8 cellular contexts compared by ENCODE assay signal in the genomic region with DNA sequence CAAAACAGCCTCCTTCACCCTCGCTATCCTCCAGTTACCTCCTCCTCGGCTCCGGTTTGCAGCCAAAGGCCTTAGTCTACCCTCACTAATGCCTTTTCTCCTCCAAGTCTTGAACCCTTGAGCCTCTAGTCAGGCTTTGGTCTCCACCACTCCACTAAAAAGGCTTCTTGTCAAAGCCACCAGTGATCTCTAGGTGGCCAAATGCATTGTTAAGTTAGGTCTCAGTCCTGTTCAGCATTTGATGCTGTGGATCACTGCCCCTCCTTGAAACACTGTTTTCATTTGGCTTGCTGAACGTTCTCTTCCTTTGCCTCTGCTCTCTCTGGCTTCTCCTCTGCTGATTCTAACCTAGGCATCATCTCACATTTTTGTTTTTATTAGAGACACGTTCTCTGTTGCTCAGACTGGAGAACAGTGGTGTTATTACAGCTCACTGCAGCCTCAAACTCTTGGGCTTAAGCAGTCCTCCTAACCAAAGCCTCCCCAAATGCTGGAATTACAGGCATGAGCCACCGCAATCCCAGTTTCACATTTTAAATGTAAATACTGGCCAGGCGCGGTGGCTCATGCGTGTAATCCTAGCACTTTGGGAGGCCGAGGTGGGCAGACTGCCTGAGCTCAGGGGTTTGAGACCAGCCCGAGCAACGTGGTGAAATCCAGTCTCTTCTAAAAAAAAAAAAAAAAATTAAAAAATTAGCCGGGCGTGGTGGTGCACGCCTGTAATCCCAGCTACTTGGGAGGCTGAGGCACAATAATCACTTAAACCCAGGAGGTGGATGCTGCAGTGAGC. TPM values are rescaled to one million over a fixed set of nuclear protein-coding genes. Genes with fewer than 3 reads are reported as not detected.
DNase-seq lines count a peak whose midpoint lies in the region; ATAC-seq and TF ChIP-seq lines count a peak whose summit lies in the region.

No MANE protein-coding gene starts in this region.

- peak overlapping the region; percentile 57 to 96 (median 88) for H3K4me3 Mint-ChIP-seq in naive B cell

- no peak overlapping the region for H3K27ac ChIP-seq in brain microvascular endothelial cell

- H3K9me3 Mint-ChIP-seq in naive B cell = no peaks in the 10 kb centered on the region

- DNase-seq in BE2C (no peak), brain microvascular endothelial cell (no peak), naive B cell (no peak), left lobe of liver (ENCODE audit: low spot score) (no peak), DMS79 treated with DMSO at 0.1 percent for 48 hours (lab: John Stamatoyannopoulos, UW) (no peak), MV-4-11 (lab: John Stamatoyannopoulos, UW) (no peak)

- in situ Hi-C loops in brain microvascular endothelial cell (cut with HindIII; ENCODE audit: low pct_ligation_motif_present, low sequenced_read_pairs) = no loop called here

- TF ChIP-seq CTCF in BE2C (IDR thresholded peaks at IDR 0.05; ENCODE audit: low read depth, low read length) = no peak
- TF ChIP-seq CTCF in brain microvascular endothelial cell (IDR thresholded peaks at IDR 0.05; ENCODE audit: low read depth, low read length, missing control alignments) = no peak

- H3K27me3 ChIP-seq in BE2C (no peaks in the 10 kb centered on the region), brain microvascular endothelial cell (replicated peaks) (no peaks in the 10 kb centered on the region)

- no peaks in the 10 kb centered on the region for H3K27me3 Mint-ChIP-seq in naive B cell

- no peaks in the 10 kb centered on the region for H3K4me1 ChIP-seq in BE2C

- peaks cover 12 to 41% (median 34%) of the 10 kb centered on the region in 3 donors for H3K4me1 Mint-ChIP-seq in naive B cell

- no peaks in the 10 kb centered on the region for H3K9me3 ChIP-seq in BE2C

- peaks cover 6% of the 10 kb centered on the region; the same call in 1 of the 2 replicates for H3K36me3 ChIP-seq in BE2C
- H3K36me3 ChIP-seq in brain microvascular endothelial cell (replicated peaks) = no peaks in the 10 kb centered on the region

- peak; percentile 10 for ATAC-seq in HG03064 (IDR thresholded peaks at IDR 0.05; ENCODE audit: low read depth, unreplicated experiment)
- no peak for ATAC-seq in naive B cell (ENCODE audit: low read depth in 2 of 2)
- no peak for ATAC-seq in HG03108 (IDR thresholded peaks at IDR 0.05; ENCODE audit: unreplicated experiment)
- no peak for ATAC-seq in left lobe of liver

- H3K4me3 ChIP-seq in BE2C (ENCODE audit: low read depth, low read length) (peak overlapping the region; percentile 51), brain microvascular endothelial cell (ENCODE audit: low read depth, low read length) (peak overlapping the region; percentile 57)

- peak overlapping the region; percentile 52 to 99 (median 93) for H3K27ac Mint-ChIP-seq in naive B cell

- H3K36me3 Mint-ChIP-seq in naive B cell = no peaks in the 10 kb centered on the region

RNA-seq across cellular contexts. Expression of gene SGF29, which starts 1.1 kb away (rescaled TPM):
- 85.4 TPM for polyA plus RNA-seq in BE2C (2012; ENCODE audit: insufficient read depth, insufficient read length, low read depth)
- 10 to 100 TPM; 35.1 to 66.2 (median 50.2) TPM for polyA plus RNA-seq in naive B cell (ENCODE audit: low read depth in 6 of 6)
- total RNA-seq in left lobe of liver = 19.3 TPM

RNA-seq across cellular contexts. Expression of gene NUPR1, which starts 16.1 kb away (rescaled TPM):
- polyA plus RNA-seq in BE2C (2012; ENCODE audit: insufficient read depth, insufficient read length, low read depth) = 72.0 TPM
- polyA plus RNA-seq in naive B cell (ENCODE audit: low read depth in 6 of 6) = not detected
- total RNA-seq in left lobe of liver = 92.6 TPM

RNA-seq across cellular contexts. Expression of gene SULT1A2, which starts 42.0 kb away (rescaled TPM):
- polyA plus RNA-seq in BE2C (2012; ENCODE audit: insufficient read depth, insufficient read length, low read depth) = 1.0 TPM
- under 1 TPM in 1 of 6 donors, not detected in 5; 0.20 TPM for polyA plus RNA-seq in naive B cell (ENCODE audit: low read depth in 6 of 6)
- total RNA-seq in left lobe of liver = 50.3 TPM

RNA-seq across cellular contexts. Expression of gene IL27, which starts 48.2 kb away (rescaled TPM):
- polyA plus RNA-seq in BE2C (2012; ENCODE audit: insufficient read depth, insufficient read length, low read depth) = not detected
- polyA plus RNA-seq in naive B cell (ENCODE audit: low read depth in 6 of 6) = not detected
- total RNA-seq in left lobe of liver = 12.9 TPM

RNA-seq across cellular contexts. Expression of gene SULT1A1, which starts 55.0 kb away (rescaled TPM):
- 1.2 TPM for polyA plus RNA-seq in BE2C (2012; ENCODE audit: insufficient read depth, insufficient read length, low read depth)
- 1 to 10 TPM in 3 of 6 donors, under 1 TPM in 2, not detected in 1; 0.90 to 3.6 (median 1.2) TPM for polyA plus RNA-seq in naive B cell (ENCODE audit: low read depth in 6 of 6)
- 179 TPM for total RNA-seq in left lobe of liver
